In genomic region chr1:10814954-10815862, GRCh38 we compare ENCODE assay signal across 22 cellular contexts. TPM values are rescaled to one million over a fixed set of nuclear protein-coding genes. Genes with fewer than 3 reads are reported as not detected.
A peak's percentile ranks its signal among the peaks of the same experiment; 100 is the strongest.
DNase-seq lines count a peak whose midpoint lies in the region; ATAC-seq and TF ChIP-seq lines count a peak whose summit lies in the region.
"Had no signal": no experiment of that assay in that cellular context is flagged by ENCODE, and none has a peak within 500 bp of the region (broad histone marks: within the 10 kb centered on the region; RNA-seq: fewer than 3 reads in every experiment).

No MANE protein-coding gene starts in this region.

- no peak for TF ChIP-seq EP300 in stomach (IDR thresholded peaks at IDR 0.05)

- peaks cover 26% of the 10 kb centered on the region for H3K4me1 Mint-ChIP-seq in WTC11
- H3K4me1 Mint-ChIP-seq in activated CD8-positive, alpha-beta memory T cell treated with anti-CD3 and anti-CD28 coated beads, Interleukin-2, amount 10 ng/mL, durations not matched to agents 7 days and 5 days: no peaks in the 10 kb centered on the region
- H3K4me1 Mint-ChIP-seq: activated naive CD4-positive, alpha-beta T cell treated with anti-CD3 and anti-CD28 coated beads, Interleukin-2, amount 10 ng/mL, durations not matched to agents 7 days and 5 days; naive thymus-derived CD4-positive, alpha-beta T cell had no signal

- H3K27me3 Mint-ChIP-seq in WTC11 (ENCODE audit: low read depth): no peaks in the 10 kb centered on the region; the same call in 1 of the 2 replicates
- H3K27me3 Mint-ChIP-seq in activated CD8-positive, alpha-beta memory T cell treated with anti-CD3 and anti-CD28 coated beads, Interleukin-2, amount 10 ng/mL, durations not matched to agents 7 days and 5 days: peaks cover 5% of the 10 kb centered on the region

- intact Hi-C loops in left colon (cut with DNase I, micrococcal nuclease): no loop called here
- intact Hi-C loops in stomach (cut with DNase I; ENCODE audit: low total_unique reads): no loop called here

- ATAC-seq in WTC11 (peak; percentile 66), left colon (peak; percentile 47), GM18498 (IDR thresholded peaks at IDR 0.05; ENCODE audit: unreplicated experiment) (no peak), GM18861 (IDR thresholded peaks at IDR 0.05; ENCODE audit: unreplicated experiment) (no peak)
- no peak for ATAC-seq in activated CD8-positive, alpha-beta memory T cell treated with anti-CD3 and anti-CD28 coated beads, Interleukin-2, amount 10 ng/mL, durations not matched to agents 7 days and 5 days
- ATAC-seq: naive thymus-derived CD4-positive, alpha-beta T cell; stimulated activated naive CD8-positive, alpha-beta T cell treated with anti-CD3 and anti-CD28 coated beads, Interleukin-15, Interleukin-2, amounts not matched to agents 100 U/mL and 50 U/mL, for 24 hours had no signal

- no peak for TF ChIP-seq POLR2A in stomach (IDR thresholded peaks at IDR 0.05)

- H3K4me3 Mint-ChIP-seq in WTC11: no peak overlapping the region
- H3K4me3 Mint-ChIP-seq in activated CD8-positive, alpha-beta memory T cell treated with anti-CD3 and anti-CD28 coated beads, Interleukin-2, amount 10 ng/mL, durations not matched to agents 7 days and 5 days: no peak overlapping the region
- H3K4me3 Mint-ChIP-seq: activated naive CD4-positive, alpha-beta T cell treated with anti-CD3 and anti-CD28 coated beads, Interleukin-2, amount 10 ng/mL, durations not matched to agents 7 days and 5 days; naive thymus-derived CD4-positive, alpha-beta T cell had no signal

- no peaks in the 10 kb centered on the region for H3K9me3 ChIP-seq in stomach
- H3K9me3 ChIP-seq: tibial nerve had no signal

- CTCF ChIA-PET in WTC11 (lab: Charles Lee): interaction anchor here (0.6 to 1.8 kb wide), 9 partner anchors 11 to 286 kb away, joined by 3 to 10 read pairs (median 3); no protein-coding TSS in a partner anchor
- CTCF ChIA-PET in activated CD8-positive, alpha-beta memory T cell treated with anti-CD3 and anti-CD28 coated beads, Interleukin-2, amount 10 ng/mL, durations not matched to agents 7 days and 5 days (lab: Charles Lee): no interaction called here

- H3K9me3 Mint-ChIP-seq in WTC11: no peaks in the 10 kb centered on the region
- H3K9me3 Mint-ChIP-seq in activated CD8-positive, alpha-beta memory T cell treated with anti-CD3 and anti-CD28 coated beads, Interleukin-2, amount 10 ng/mL, durations not matched to agents 7 days and 5 days (ENCODE audit: low read depth): no peaks in the 10 kb centered on the region
- H3K9me3 Mint-ChIP-seq: activated naive CD4-positive, alpha-beta T cell treated with anti-CD3 and anti-CD28 coated beads, Interleukin-2, amount 10 ng/mL, durations not matched to agents 7 days and 5 days; naive thymus-derived CD4-positive, alpha-beta T cell had no signal

- peak; percentile 33 for DNase-seq in DMS53 (lab: John Stamatoyannopoulos, UW)
- DNase-seq in DMS53 treated with DMSO at 0.1 percent for 48 hours (lab: John Stamatoyannopoulos, UW; ENCODE audit: unreplicated experiment): no peak
- DNase-seq in WTC11 (ENCODE audit: low spot score): no peak
- DNase-seq in left colon: peak in 1 of 2 donors; percentile 41
- DNase-seq in stomach: peak; percentile 76
- no peak for DNase-seq in activated CD8-positive, alpha-beta memory T cell treated with anti-CD3 and anti-CD28 coated beads, Interleukin-2, amount 10 ng/mL, durations not matched to agents 7 days and 5 days
- DNase-seq: activated naive CD4-positive, alpha-beta T cell treated with anti-CD3 and anti-CD28 coated beads, Interleukin-2, amount 10 ng/mL, durations not matched to agents 7 days and 5 days; activated T-cell treated with anti-CD3 and anti-CD28 coated beads, Interleukin-2, amount 50 U/mL, for 48 hours; AML-193; anterior cingulate cortex; cerebellar nuclear complex; effector memory CD4-positive, alpha-beta T cell; HCEC 1CT; naive thymus-derived CD4-positive, alpha-beta T cell; NCI-H2171 treated with DMSO at 0.1 percent for 48 hours; NCI-H526 treated with DMSO at 0.1 percent for 48 hours; stimulated activated naive CD8-positive, alpha-beta T cell treated with anti-CD3 and anti-CD28 coated beads, Interleukin-15, Interleukin-2, amounts not matched to agents 100 U/mL and 50 U/mL, for 24 hours; T-helper 1 cell had no signal

- H3K27me3 ChIP-seq in stomach: peaks cover 0 to 7% (median 0%) of the 10 kb centered on the region in 3 donors

- WGBS in stomach, 5 donors: 32 to 55% (median 43%) methylated on average over 15 of the region's 15 CpGs

- H3K4me1 ChIP-seq in stomach: peaks cover 13 to 45% (median 43%) of the 10 kb centered on the region in 4 donors

- POLR2A ChIA-PET in WTC11 (lab: Charles Lee): no interaction called here

- TF ChIP-seq CTCF in WTC11 (IDR thresholded peaks at IDR 0.05) (no peak), stomach (IDR thresholded peaks at IDR 0.05) (no peak)

- H3K4me3 ChIP-seq in stomach: peak overlapping the region in 1 of 4 donors; percentile 23
- H3K4me3 ChIP-seq: tibial nerve had no signal

- no peaks in the 10 kb centered on the region for H3K36me3 ChIP-seq in stomach
- H3K36me3 ChIP-seq: tibial nerve had no signal

- peak overlapping the region; percentile 83 to 87 (median 85) for H3K27ac ChIP-seq in stomach
- H3K27ac ChIP-seq: 22Rv1, tibial nerve had no signal

- H3K27ac Mint-ChIP-seq in WTC11: peak overlapping the region; percentile 82
- H3K27ac Mint-ChIP-seq in activated CD8-positive, alpha-beta memory T cell treated with anti-CD3 and anti-CD28 coated beads, Interleukin-2, amount 10 ng/mL, durations not matched to agents 7 days and 5 days: no peak overlapping the region
- H3K27ac Mint-ChIP-seq: activated naive CD4-positive, alpha-beta T cell treated with anti-CD3 and anti-CD28 coated beads, Interleukin-2, amount 10 ng/mL, durations not matched to agents 7 days and 5 days; naive thymus-derived CD4-positive, alpha-beta T cell had no signal

- no peaks in the 10 kb centered on the region for H3K36me3 Mint-ChIP-seq in WTC11
- no peaks in the 10 kb centered on the region for H3K36me3 Mint-ChIP-seq in activated CD8-positive, alpha-beta memory T cell treated with anti-CD3 and anti-CD28 coated beads, Interleukin-2, amount 10 ng/mL, durations not matched to agents 7 days and 5 days
- H3K36me3 Mint-ChIP-seq: activated naive CD4-positive, alpha-beta T cell treated with anti-CD3 and anti-CD28 coated beads, Interleukin-2, amount 10 ng/mL, durations not matched to agents 7 days and 5 days; naive thymus-derived CD4-positive, alpha-beta T cell had no signal

TF ChIP-seq in WTC11, 78 proteins besides CTCF, POLR2A, EP300 and RAD21 (continues in another document):
- no peak for TF ChIP-seq NR2C2 (CRISPR knock-in tag; IDR thresholded peaks at IDR 0.05)
- TF ChIP-seq HMGXB4 (CRISPR knock-in tag; IDR thresholded peaks at IDR 0.05): no peak
- TF ChIP-seq ZNF425 (CRISPR knock-in tag; conservative IDR thresholded peaks at IDR 0.05): no peak
- no peak for TF ChIP-seq MYBL2 (CRISPR knock-in tag; IDR thresholded peaks at IDR 0.05)

RNA-seq across cellular contexts. Expression of gene CASZ1, which starts 18.8 kb away (rescaled TPM):
- total RNA-seq in WTC11 (2021) (6.9 to 11.7 TPM (median 8.7 TPM) in 3 replicates), left colon (10 to 100 TPM; 61.3 to 63.8 TPM), stomach (100 to 1,000 TPM in 2 of 5 donors, 10 to 100 TPM in 3; 24.6 to 166 (median 66.5) TPM)
- polyA plus RNA-seq in stomach: 10 to 100 TPM in 1 of 3 donors, 1 to 10 TPM in 2; 6.0 to 11.8 (median 6.5) TPM
- 10 to 100 TPM in 1 of 2 experiments, 1 to 10 TPM in 1; 8.8 to 16.3 TPM for total RNA-seq in activated CD8-positive, alpha-beta memory T cell treated with anti-CD3 and anti-CD28 coated beads, Interleukin-2, amount 10 ng/mL, durations not matched to agents 7 days and 5 days

Comparison
In these comparisons a context has a peak if more than half of its experiments do, and no peak if none do; other contexts are left out.
1. DNase-seq: peak in DMS53 (single experiment) and stomach (single experiment); none in DMS53 treated with DMSO at 0.1 percent for 48 hours (single experiment), WTC11 (single experiment) and activated CD8-positive, alpha-beta memory T cell treated with anti-CD3 and anti-CD28 coated beads, Interleukin-2, amount 10 ng/mL, durations not matched to agents 7 days and 5 days (single experiment).
2. ATAC-seq: peak in WTC11 (single experiment) and left colon (single experiment); none in GM18498 (single experiment), GM18861 (single experiment) and activated CD8-positive, alpha-beta memory T cell treated with anti-CD3 and anti-CD28 coated beads, Interleukin-2, amount 10 ng/mL, durations not matched to agents 7 days and 5 days (single experiment).